ENCODE assay signal across 8 cellular contexts in genomic region chr3:38117748-38118420, GRCh38. TPM values are rescaled to one million over a fixed set of nuclear protein-coding genes. Genes with fewer than 3 reads are reported as not detected.
A peak's percentile ranks its signal among the peaks of the same experiment; 100 is the strongest.
DNase-seq lines count a peak whose midpoint lies in the region; ATAC-seq and TF ChIP-seq lines count a peak whose summit lies in the region.

No MANE protein-coding gene starts in this region.

- WGBS in right lobe of liver (ENCODE audit: insufficient coverage, low coverage, low lambda C conversion rate, missing lambda C conversion rate), result 19% methylated on average over 3 of the region's 11 CpGs

- peak; percentile 76 for ATAC-seq in GM21529 (IDR thresholded peaks at IDR 0.05; ENCODE audit: unreplicated experiment)
- peak; percentile 73 to 81 (median 81) for ATAC-seq in right lobe of liver

- DNase-seq in GM10248 (ENCODE audit: extremely low spot score), result peak; percentile 79
- DNase-seq in activated CD4-positive, CD25-positive, alpha-beta regulatory T cell (lab: John Stamatoyannopoulos, UW), result peak; percentile 47 to 51 (median 49)
- peak; percentile 65 for DNase-seq in central memory CD4-positive, alpha-beta T cell
- peak; percentile 72 to 85 (median 84) for DNase-seq in right lobe of liver
- DNase-seq in stimulated activated CD8-positive, alpha-beta memory T cell treated with anti-CD3 and anti-CD28 coated beads, Interleukin-15, amount 100 ng/mL, for 1 hour (ENCODE audit: low read depth), result peak; percentile 57
- DNase-seq in cortex of kidney (lab: John Stamatoyannopoulos, UW), result no peak

- no peaks in the 10 kb centered on the region for H3K9me3 ChIP-seq in right lobe of liver

- POLR2A ChIA-PET in GM10248 (lab: Yijun Ruan, JAX), result interaction anchor here (2.0 kb wide), 1 partner anchor 19 kb away, joined by 5 read pairs; the partner anchor contains the start of gene ACAA1

- H3K4me1 ChIP-seq in right lobe of liver, result peaks cover 0 to 37% (median 13%) of the 10 kb centered on the region in 4 donors

- H3K27me3 ChIP-seq in right lobe of liver, result no peaks in the 10 kb centered on the region

- TF ChIP-seq POLR2A in right lobe of liver (IDR thresholded peaks at IDR 0.05), result no peak

- no peak overlapping the region for H3K4me3 ChIP-seq in right lobe of liver

- CTCF ChIA-PET in GM10248 (lab: Yijun Ruan, JAX), result interaction anchor here (0.6 to 7.0 kb wide), 27 partner anchors 8 to 403 kb away, joined by 3 to 71 read pairs (median 4); partner anchors contain the start of genes ACAA1, EXOG, OXSR1 and SLC22A14

- intact Hi-C loops in right lobe of liver (cut with DNase I), result loop anchor here (10.0 kb wide), 1 partner anchor 113 kb away; no protein-coding TSS in a partner anchor

- H3K27ac ChIP-seq in right lobe of liver, result peak overlapping the region in 2 of 3 donors; percentile 7 to 43

- TF ChIP-seq CTCF in GM10248 (IDR thresholded peaks at IDR 0.05; ENCODE audit: control extremely low read depth, extremely low read depth, low read depth, missing control alignments) (peak; percentile 86), LNCAP (IDR thresholded peaks at IDR 0.05) (peak; percentile 63), right lobe of liver (IDR thresholded peaks at IDR 0.05) (peak; percentile 64 to 88 (median 72))

- peaks cover 0 to 35% (median 16%) of the 10 kb centered on the region in 4 donors for H3K36me3 ChIP-seq in right lobe of liver

RNA-seq across cellular contexts. Expression of gene ACAA1, which starts 19.0 kb away (rescaled TPM):
- 100 to 1,000 TPM; 192 to 441 (median 309) TPM for total RNA-seq in right lobe of liver

RNA-seq across cellular contexts. Expression of gene MYD88, which starts 20.6 kb away (rescaled TPM):
- 10 to 100 TPM; 24.3 to 57.3 (median 37.0) TPM for total RNA-seq in right lobe of liver

RNA-seq across cellular contexts. Expression of gene OXSR1, which starts 47.5 kb away (rescaled TPM):
- 10 to 100 TPM; 12.0 to 20.3 (median 15.2) TPM for total RNA-seq in right lobe of liver
